ENCODE assay signal across 22 cellular contexts in the genomic region with DNA sequence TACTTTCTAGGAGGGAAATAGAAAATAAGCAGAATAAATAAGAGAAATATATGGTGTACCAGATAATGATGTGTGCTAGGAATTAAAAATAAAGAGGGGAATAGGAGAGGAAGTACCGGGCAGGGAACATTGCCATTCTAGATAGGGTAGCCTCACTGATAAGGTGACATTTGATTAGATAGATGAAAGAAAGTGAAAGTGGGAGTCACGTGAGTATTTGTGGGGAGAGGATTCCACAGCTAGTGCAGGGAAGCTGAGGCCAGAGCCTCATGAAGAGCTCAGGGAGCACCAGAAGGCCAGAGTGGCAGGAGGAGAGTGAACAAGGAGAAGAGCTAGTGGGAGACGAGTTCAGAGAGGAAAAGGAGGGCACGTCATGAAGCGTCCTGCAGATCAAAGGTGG. TPM values are rescaled to one million over a fixed set of nuclear protein-coding genes. Genes with fewer than 3 reads are reported as not detected.
DNase-seq lines count a peak whose midpoint lies in the region; ATAC-seq and TF ChIP-seq lines count a peak whose summit lies in the region.
"Had no signal": no experiment of that assay in that cellular context is flagged by ENCODE, and none has a peak within 500 bp of the region (broad histone marks: within the 10 kb centered on the region; RNA-seq: fewer than 3 reads in every experiment).

No MANE protein-coding gene starts in this region.

- peak overlapping the region in 7 of 10 donors; percentile 5 to 91 (median 41) for H3K27ac Mint-ChIP-seq in naive thymus-derived CD8-positive, alpha-beta T cell
- H3K27ac Mint-ChIP-seq: B cell had no signal

- CTCF ChIA-PET in SK-N-SH (lab: Yijun Ruan, JAX), result interaction anchor here (0.6 to 9.5 kb wide), 8 partner anchors 9 to 356 kb away, joined by 3 to 114 read pairs (median 3); no protein-coding TSS in a partner anchor

- peaks cover 8 to 36% of the 10 kb centered on the region in 2 experiments for H3K4me1 ChIP-seq in SK-N-SH (ENCODE audit: control insufficient read depth in 1 of 2, insufficient read depth in 2 of 2, low read depth in 1 of 2, low read length in 1 of 2)
- peaks cover 21% of the 10 kb centered on the region for H3K4me1 ChIP-seq in fibroblast of lung (ENCODE audit: control insufficient read depth, extremely low read depth, insufficient read depth, low read length)

- TF ChIP-seq CTCF in SK-N-SH (IDR thresholded peaks at IDR 0.05) (no peak), fibroblast of lung (conservative IDR thresholded peaks at IDR 0.05 in 1 of 2, IDR thresholded peaks at IDR 0.05 in 1 of 2; ENCODE audit: low read depth in 1 of 2, low read length in 2 of 2) (no peak)

- H3K4me3 Mint-ChIP-seq in naive thymus-derived CD8-positive, alpha-beta T cell, result peak overlapping the region in 7 of 10 donors; percentile 0 to 72 (median 27)
- H3K4me3 Mint-ChIP-seq: B cell; CD4-positive, CD25-positive, alpha-beta regulatory T cell had no signal

- no peaks in the 10 kb centered on the region for H3K27me3 ChIP-seq in SK-N-SH (ENCODE audit: insufficient read depth)
- H3K27me3 ChIP-seq in fibroblast of lung (ENCODE audit: control insufficient read depth, insufficient read depth, low read length), result no peaks in the 10 kb centered on the region

- TF ChIP-seq EP300 in SK-N-SH (IDR thresholded peaks at IDR 0.05; ENCODE audit: borderline replicate concordance in 1 of 2, low read depth in 1 of 2, low read length in 1 of 2), result no peak

- peaks cover 0 to 7% (median 6%) of the 10 kb centered on the region in 3 donors for H3K36me3 Mint-ChIP-seq in naive thymus-derived CD8-positive, alpha-beta T cell

- WGBS in SK-N-SH (ENCODE audit: low lambda C conversion rate), result 93% methylated on average over 5 of the region's 5 CpGs

- H3K79me2 ChIP-seq in SK-N-SH (ENCODE audit: insufficient read depth), result no peaks in the 10 kb centered on the region
- no peaks in the 10 kb centered on the region for H3K79me2 ChIP-seq in fibroblast of lung (ENCODE audit: control insufficient read depth, insufficient read depth, low read length)

- no peaks in the 10 kb centered on the region for H3F3A ChIP-seq in SK-N-SH (replicated peaks; ENCODE audit: insufficient read depth)

- no peaks in the 10 kb centered on the region for H3K9me3 ChIP-seq in SK-N-SH
- H3K9me3 ChIP-seq in fibroblast of lung (ENCODE audit: control insufficient read depth, insufficient read depth, low read depth, low read length), result no peaks in the 10 kb centered on the region
- H3K9me3 ChIP-seq: HAP-1 had no signal

- H2AFZ ChIP-seq in SK-N-SH (ENCODE audit: low read depth), result no peak overlapping the region
- H2AFZ ChIP-seq in fibroblast of lung (ENCODE audit: low read length), result no peak overlapping the region

- H4K20me1 ChIP-seq in SK-N-SH (ENCODE audit: insufficient read depth), result no peaks in the 10 kb centered on the region
- no peaks in the 10 kb centered on the region for H4K20me1 ChIP-seq in fibroblast of lung (ENCODE audit: control insufficient read depth, extremely low read depth, insufficient read depth, low read length)

- DNase-seq in SK-N-SH (no peak), fibroblast of lung (ENCODE audit: low read depth in 2 of 2) (no peak), GM03348 (ENCODE audit: low spot score) (no peak), middle frontal gyrus (ENCODE audit: extremely low spot score, low spot score) (no peak), SHP77 treated with DMSO at 0.1 percent for 48 hours (lab: John Stamatoyannopoulos, UW) (no peak)
- no peak for DNase-seq in naive thymus-derived CD8-positive, alpha-beta T cell
- DNase-seq: CD4-positive, CD25-positive, alpha-beta regulatory T cell; DMS153; GDM1; MM.1S; NCI-H1092; NCI-H146; NCI-H2029 treated with DMSO at 0.1 percent for 48 hours; NCI-H2171; NCI-H446 treated with DMSO at 0.1 percent for 48 hours; NCI-H69; Right ventricle myocardium superior had no signal

- H3K36me3 ChIP-seq in SK-N-SH (replicated peaks in 1 of 2; ENCODE audit: control insufficient read depth in 1 of 2, insufficient read depth in 2 of 2, low read length in 1 of 2) (no peaks in the 10 kb centered on the region), fibroblast of lung (ENCODE audit: control insufficient read depth, insufficient read depth, low read length) (no peaks in the 10 kb centered on the region)
- H3K36me3 ChIP-seq: HAP-1 had no signal

- peak overlapping the region; percentile 56; the same call in 1 of the 2 replicates for H3K4me2 ChIP-seq in SK-N-SH
- no peak overlapping the region for H3K4me2 ChIP-seq in fibroblast of lung (ENCODE audit: extremely low read depth, insufficient read depth, low read length)

- peaks cover 0 to 6% (median 0%) of the 10 kb centered on the region in 5 donors for H3K27me3 Mint-ChIP-seq in naive thymus-derived CD8-positive, alpha-beta T cell
- H3K27me3 Mint-ChIP-seq: CD4-positive, CD25-positive, alpha-beta regulatory T cell had no signal

- H3K27ac ChIP-seq in SK-N-SH (ENCODE audit: low read depth in 2 of 2, low read length in 1 of 2) (peak overlapping the region in 1 of 2 experiments; percentile 46; a peak in 1 of 4 replicates), fibroblast of lung (ENCODE audit: insufficient read depth, low read length) (peak overlapping the region; percentile 44)
- H3K27ac ChIP-seq: 22Rv1 had no signal

- no peaks in the 10 kb centered on the region for H3K9me2 ChIP-seq in SK-N-SH

- H3K4me3 ChIP-seq in SK-N-SH (ENCODE audit: low read depth in 2 of 2, low read length in 1 of 2), result no peak overlapping the region
- H3K4me3 ChIP-seq in fibroblast of lung (replicated peaks in 1 of 4; ENCODE audit: control extremely low read depth in 1 of 4, insufficient read depth in 1 of 4, low read depth in 3 of 4, low read length in 4 of 4), result no peak overlapping the region
- H3K4me3 ChIP-seq: HAP-1 had no signal

- no peak overlapping the region for H3K9ac ChIP-seq in SK-N-SH
- no peak overlapping the region for H3K9ac ChIP-seq in fibroblast of lung (ENCODE audit: insufficient read depth, low read length)

- ATAC-seq in SK-N-SH treated with all-trans-retinoic acid at 6 μM for 48 hours, result no peak
- no peak for ATAC-seq in naive thymus-derived CD8-positive, alpha-beta T cell
- ATAC-seq in GM21390 (IDR thresholded peaks at IDR 0.05; ENCODE audit: unreplicated experiment), result no peak

- POLR2A ChIA-PET in SK-N-SH (lab: Yijun Ruan, JAX), result no interaction called here
- POLR2A ChIA-PET in naive thymus-derived CD8-positive, alpha-beta T cell (lab: Charles Lee), result interaction anchor here (1.0 to 2.7 kb wide), 3 partner anchors 10 to 30 kb away, joined by 5 to 11 read pairs (median 8); no protein-coding TSS in a partner anchor

- no peak for TF ChIP-seq RAD21 in SK-N-SH (IDR thresholded peaks at IDR 0.05; ENCODE audit: low read length)

- peaks cover 0 to 15% (median 7%) of the 10 kb centered on the region in 9 donors for H3K9me3 Mint-ChIP-seq in naive thymus-derived CD8-positive, alpha-beta T cell

- H3K4me1 Mint-ChIP-seq in naive thymus-derived CD8-positive, alpha-beta T cell, result peaks cover 26 to 59% (median 49%) of the 10 kb centered on the region in 4 donors

TF ChIP-seq in SK-N-SH, 30 proteins besides CTCF, POLR2A, EP300 and RAD21:
- no peak for TF ChIP-seq SMC3 (IDR thresholded peaks at IDR 0.05; ENCODE audit: low read depth, low read length)

TF ChIP-seq in SK-N-SH treated with all-trans-retinoic acid at 6 μM for 48 hours, 23 proteins besides CTCF, POLR2A, EP300 and RAD21:
- TF ChIP-seq CSDC2 (CRISPR knock-in tag; IDR thresholded peaks at IDR 0.05) (no peak), ZNF8 (CRISPR knock-in tag; IDR thresholded peaks at IDR 0.05) (no peak), SNAI2 (CRISPR knock-in tag; IDR thresholded peaks at IDR 0.05) (no peak), PPARA (CRISPR knock-in tag; IDR thresholded peaks at IDR 0.05; ENCODE audit: borderline replicate concordance) (no peak), RARB (CRISPR knock-in tag; IDR thresholded peaks at IDR 0.05) (no peak), TCF4 (CRISPR knock-in tag; IDR thresholded peaks at IDR 0.05; ENCODE audit: borderline replicate concordance) (no peak)
- TF ChIP-seq, protein P1, sequence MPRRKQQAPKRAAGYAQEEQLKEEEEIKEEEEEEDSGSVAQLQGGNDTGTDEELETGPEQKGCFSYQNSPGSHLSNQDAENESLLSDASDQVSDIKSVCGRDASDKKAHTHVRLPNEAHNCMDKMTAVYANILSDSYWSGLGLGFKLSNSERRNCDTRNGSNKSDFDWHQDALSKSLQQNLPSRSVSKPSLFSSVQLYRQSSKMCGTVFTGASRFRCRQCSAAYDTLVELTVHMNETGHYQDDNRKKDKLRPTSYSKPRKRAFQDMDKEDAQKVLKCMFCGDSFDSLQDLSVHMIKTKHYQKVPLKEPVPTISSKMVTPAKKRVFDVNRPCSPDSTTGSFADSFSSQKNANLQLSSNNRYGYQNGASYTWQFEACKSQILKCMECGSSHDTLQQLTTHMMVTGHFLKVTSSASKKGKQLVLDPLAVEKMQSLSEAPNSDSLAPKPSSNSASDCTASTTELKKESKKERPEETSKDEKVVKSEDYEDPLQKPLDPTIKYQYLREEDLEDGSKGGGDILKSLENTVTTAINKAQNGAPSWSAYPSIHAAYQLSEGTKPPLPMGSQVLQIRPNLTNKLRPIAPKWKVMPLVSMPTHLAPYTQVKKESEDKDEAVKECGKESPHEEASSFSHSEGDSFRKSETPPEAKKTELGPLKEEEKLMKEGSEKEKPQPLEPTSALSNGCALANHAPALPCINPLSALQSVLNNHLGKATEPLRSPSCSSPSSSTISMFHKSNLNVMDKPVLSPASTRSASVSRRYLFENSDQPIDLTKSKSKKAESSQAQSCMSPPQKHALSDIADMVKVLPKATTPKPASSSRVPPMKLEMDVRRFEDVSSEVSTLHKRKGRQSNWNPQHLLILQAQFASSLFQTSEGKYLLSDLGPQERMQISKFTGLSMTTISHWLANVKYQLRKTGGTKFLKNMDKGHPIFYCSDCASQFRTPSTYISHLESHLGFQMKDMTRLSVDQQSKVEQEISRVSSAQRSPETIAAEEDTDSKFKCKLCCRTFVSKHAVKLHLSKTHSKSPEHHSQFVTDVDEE (CRISPR knock-in tag; IDR thresholded peaks at IDR 0.05), result no peak

RNA-seq across cellular contexts. Expression of a gene that starts 49.1 kb away (rescaled TPM):
- polyA plus RNA-seq in SK-N-SH (2012; rRNA removed), result 7.5 and 9.7 TPM in 2 replicates
- polyA plus RNA-seq in SK-N-SH (2012; cell fraction: cytosol; rRNA removed), result 4.4 and 5.6 TPM in 2 replicates
- 24.2 and 29.5 TPM in 2 replicates for polyA plus RNA-seq in SK-N-SH (2012; cell fraction: nucleus; rRNA removed)
- 4.9 and 9.4 TPM in 2 replicates for total RNA-seq in fibroblast of lung
- 3.2 and 5.1 TPM in 2 replicates for polyA plus RNA-seq in fibroblast of lung
- 3.9 and 8.3 TPM in 2 replicates for polyA plus RNA-seq in fibroblast of lung (2012)
- 1.2 and 1.9 TPM in 2 replicates for polyA minus RNA-seq in fibroblast of lung (ENCODE audit: low replicate concordance)
- 1 to 10 TPM; 5.8 to 6.0 TPM for total RNA-seq in naive thymus-derived CD8-positive, alpha-beta T cell
- polyA plus RNA-seq in naive thymus-derived CD8-positive, alpha-beta T cell, result 1 to 10 TPM in 2 of 3 donors, under 1 TPM in 1; 0.63 to 2.0 (median 1.4) TPM
